1 cellular context compared by ENCODE assay signal in genomic region chr10:90363799-90364483, GRCh38.
A peak's percentile ranks its signal among the peaks of the same experiment; 100 is the strongest.
TF ChIP-seq lines count a peak whose summit lies in the region.

No MANE protein-coding gene starts in this region.

TF ChIP-seq in GM23338, 12 proteins besides CTCF, POLR2A, EP300 and RAD21 (continued from another document):
- no peak for TF ChIP-seq JUNB (IDR thresholded peaks at IDR 0.05; ENCODE audit: unreplicated experiment)
- TF ChIP-seq ZNF114 (CRISPR knock-in tag; IDR thresholded peaks at IDR 0.05): no peak
- peak; percentile 44; the same call in 1 of the 2 replicates for TF ChIP-seq NANOG (IDR thresholded peaks at IDR 0.05; ENCODE audit: borderline replicate concordance)
- TF ChIP-seq EZH2 (IDR thresholded peaks at IDR 0.05; ENCODE audit: low read depth, unreplicated experiment): no peak
